8 cellular contexts compared by ENCODE assay signal in genomic region chr4:101345596-101346311, GRCh38. TPM values are rescaled to one million over a fixed set of nuclear protein-coding genes. Genes with fewer than 3 reads are reported as not detected.
DNase-seq lines count a peak whose midpoint lies in the region; ATAC-seq and TF ChIP-seq lines count a peak whose summit lies in the region.

No MANE protein-coding gene starts in this region.

- peak overlapping the region; percentile 41 to 64 for H3K9ac ChIP-seq in stomach smooth muscle (ENCODE audit: low read length in 2 of 2)

- intact Hi-C loops in CD4-positive, alpha-beta T cell (cut with DNase I, micrococcal nuclease), result loop anchor here (2.0 to 10.0 kb wide), 11 partner anchors 63 to 1781 kb away; partner anchors contain the start of genes SLC39A8 (in 2 of the 2), DNAJB14 (in 1 of the 2), TRMT10A (in 1 of the 2) and UBE2D3 (in 1 of the 2)

- peaks cover 32% of the 10 kb centered on the region for H3K27me3 Mint-ChIP-seq in CD4-positive, alpha-beta T cell
- peaks cover 6% of the 10 kb centered on the region for H3K27me3 Mint-ChIP-seq in nephron progenitor cell (ENCODE audit: low read depth, poor library complexity)

- POLR2A ChIA-PET in CD4-positive, alpha-beta T cell (lab: Charles Lee), result interaction anchor here (1.1 to 4.8 kb wide), 7 partner anchors 9 to 1523 kb away, joined by 4 to 48 read pairs (median 15); partner anchors contain the start of gene CISD2

- TF ChIP-seq CTCF in CD4-positive, alpha-beta T cell (IDR thresholded peaks at IDR 0.05), result no peak
- TF ChIP-seq CTCF in fibroblast of the aortic adventitia (IDR thresholded peaks at IDR 0.05; ENCODE audit: insufficient read depth, low read length), result peak; percentile 11
- no peak for TF ChIP-seq CTCF in nephron progenitor cell (IDR thresholded peaks at IDR 0.05)

- CTCF ChIA-PET in CD4-positive, alpha-beta T cell (lab: Charles Lee), result interaction anchor here (1.7 kb wide), 1 partner anchor 325 kb away, joined by 3 read pairs; no protein-coding TSS in a partner anchor

- peak in 9 of 10 experiments; percentile 15 to 62 (median 46) for DNase-seq in CD4-positive, alpha-beta T cell
- peak; percentile 14 for DNase-seq in HCEC 1CT
- peak; percentile 81 for DNase-seq in OCI-M1 (lab: John Stamatoyannopoulos, UW)
- DNase-seq in activated T-helper 9 cell treated with anti-CD3 and anti-CD28 coated beads, Interleukin-2, amount 50 U/mL, for 16 hours (ENCODE audit: low read depth), result peak; percentile 56
- DNase-seq in fibroblast of the aortic adventitia (ENCODE audit: low read depth), result peak; percentile 54
- DNase-seq in nephron progenitor cell, result peak; percentile 74

- H3K36me3 Mint-ChIP-seq in CD4-positive, alpha-beta T cell (ENCODE audit: low read depth), result peaks cover 23% of the 10 kb centered on the region
- peaks cover 5% of the 10 kb centered on the region for H3K36me3 Mint-ChIP-seq in nephron progenitor cell (ENCODE audit: low read depth)

- peak overlapping the region; percentile 23 for H3K27ac ChIP-seq in CD4-positive, alpha-beta T cell (ENCODE audit: low read depth, low read length)
- H3K27ac ChIP-seq in stomach smooth muscle (ENCODE audit: low read length), result peak overlapping the region; percentile 13

- peaks cover 3% of the 10 kb centered on the region for H3K27me3 ChIP-seq in CD4-positive, alpha-beta T cell (ENCODE audit: control insufficient read depth, insufficient read depth, low read length)
- no peaks in the 10 kb centered on the region for H3K27me3 ChIP-seq in stomach smooth muscle (ENCODE audit: control insufficient read depth in 1 of 2, insufficient read depth in 2 of 2, low read length in 2 of 2)

- no peaks in the 10 kb centered on the region for H3K9me3 ChIP-seq in CD4-positive, alpha-beta T cell (ENCODE audit: control insufficient read depth, low read length)
- no peaks in the 10 kb centered on the region for H3K9me3 ChIP-seq in stomach smooth muscle (ENCODE audit: control insufficient read depth in 2 of 2, low read length in 2 of 2)

- H3K4me1 ChIP-seq in stomach smooth muscle (ENCODE audit: control insufficient read depth, insufficient read depth, low read length), result peaks cover 20% of the 10 kb centered on the region

- no peaks in the 10 kb centered on the region for H3K9me3 Mint-ChIP-seq in CD4-positive, alpha-beta T cell
- peaks cover 5% of the 10 kb centered on the region for H3K9me3 Mint-ChIP-seq in nephron progenitor cell

- peak overlapping the region; percentile 100 for H3K4me3 Mint-ChIP-seq in CD4-positive, alpha-beta T cell
- peak overlapping the region; percentile 99 for H3K4me3 Mint-ChIP-seq in nephron progenitor cell

- H3K27ac Mint-ChIP-seq in CD4-positive, alpha-beta T cell, result peak overlapping the region; percentile 94
- H3K27ac Mint-ChIP-seq in nephron progenitor cell, result peak overlapping the region; percentile 83

- no peak for ATAC-seq in CD4-positive, alpha-beta T cell (ENCODE audit: poor library complexity)
- ATAC-seq in GM21515 (IDR thresholded peaks at IDR 0.05; ENCODE audit: unreplicated experiment), result no peak

- peaks cover 51% of the 10 kb centered on the region for H3K4me1 Mint-ChIP-seq in CD4-positive, alpha-beta T cell (ENCODE audit: low read depth)
- peaks cover 36% of the 10 kb centered on the region for H3K4me1 Mint-ChIP-seq in nephron progenitor cell

- peak overlapping the region; percentile 73 for H3K4me3 ChIP-seq in fibroblast of the aortic adventitia (ENCODE audit: low read depth, low read length)
- H3K4me3 ChIP-seq in stomach smooth muscle (ENCODE audit: low read length in 2 of 2), result peak overlapping the region; percentile 89 to 97

- no peaks in the 10 kb centered on the region for H3K36me3 ChIP-seq in stomach smooth muscle (ENCODE audit: control insufficient read depth in 2 of 2, insufficient read depth in 2 of 2, low read length in 2 of 2)

RNA-seq across cellular contexts. Expression of gene PPP3CA, which starts 1.6 kb away (rescaled TPM):
- 10 to 100 TPM; 12.9 to 13.8 TPM for total RNA-seq in CD4-positive, alpha-beta T cell
- total RNA-seq in fibroblast of the aortic adventitia (ENCODE audit: low replicate concordance), result 39.0 and 64.4 TPM in 2 replicates

Comparison
In these comparisons a context has a peak if more than half of its experiments do, and no peak if none do; other contexts are left out.
1. DNase-seq: peak in every context shown above with its lines; median percentile 81 in OCI-M1; 74 in nephron progenitor cell; 56 in activated T-helper 9 cell treated with anti-CD3 and anti-CD28 coated beads, Interleukin-2, amount 50 U/mL, for 16 hours; 54 in fibroblast of the aortic adventitia; 46 in CD4-positive, alpha-beta T cell; 14 in HCEC 1CT.